Comparison of ENCODE assay signal across 21 cellular contexts in genomic region chr7:6320791-6321190, GRCh38. TPM values are rescaled to one million over a fixed set of nuclear protein-coding genes. Genes with fewer than 3 reads are reported as not detected.
A peak's percentile ranks its signal among the peaks of the same experiment; 100 is the strongest.
DNase-seq lines count a peak whose midpoint lies in the region; ATAC-seq, FAIRE-seq and TF ChIP-seq lines count a peak whose summit lies in the region.
"Had no signal": no experiment of that assay in that cellular context is flagged by ENCODE, and none has a peak within 500 bp of the region (broad histone marks: within the 10 kb centered on the region; RNA-seq: fewer than 3 reads in every experiment).

No MANE protein-coding gene starts in this region.

- no peak for FAIRE-seq in GM12892 (lab: Jason Lieb, UNC)
- FAIRE-seq: TTC549 had no signal

- H3K27ac ChIP-seq in MM.1S (ENCODE audit: low read length) = peak overlapping the region; percentile 46; the same call in 1 of the 2 replicates
- H3K27ac ChIP-seq: BLaER1, SJSA1 had no signal

- no peak for TF ChIP-seq POLR2A in GM12892 (IDR thresholded peaks at IDR 0.05; ENCODE audit: low read depth, low read length)

- no peaks in the 10 kb centered on the region for H3K9me3 ChIP-seq in MM.1S (replicated peaks; ENCODE audit: insufficient read depth, low read length)
- H3K9me3 ChIP-seq: BLaER1, Caco-2, SJSA1 had no signal

- CTCF ChIA-PET in GM10248 (lab: Yijun Ruan, JAX) = interaction anchor here (0.8 to 1.3 kb wide), 3 partner anchors 63 to 464 kb away, joined by 3 to 6 read pairs (median 3); no protein-coding TSS in a partner anchor

- ATAC-seq in Right ventricle myocardium superior (ENCODE audit: poor library complexity) (no peak), Right ventricle myocardium inferior (no peak)
- ATAC-seq: Panc1 had no signal

- peak overlapping the region; percentile 50 for H2AFZ ChIP-seq in MM.1S (ENCODE audit: low read length)

- no peak for TF ChIP-seq CTCF in MM.1S (IDR thresholded peaks at IDR 0.05; ENCODE audit: low read length)
- no peak for TF ChIP-seq CTCF in GM10248 (IDR thresholded peaks at IDR 0.05; ENCODE audit: control extremely low read depth, extremely low read depth, low read depth, missing control alignments)

- no peaks in the 10 kb centered on the region for H3K36me3 ChIP-seq in MM.1S (replicated peaks; ENCODE audit: insufficient read depth, low read length)
- H3K36me3 ChIP-seq: BLaER1, SJSA1 had no signal

- no peak overlapping the region for H3K9ac ChIP-seq in MM.1S (ENCODE audit: low read length)
- H3K9ac ChIP-seq: BLaER1 had no signal

- no peaks in the 10 kb centered on the region for H3K79me2 ChIP-seq in MM.1S (ENCODE audit: low read length)

- H3K4me2 ChIP-seq in MM.1S (ENCODE audit: low read depth, low read length) = no peak overlapping the region
- H3K4me2 ChIP-seq: BLaER1 had no signal

- intact Hi-C loops in Right ventricle myocardium superior (cut with DNase I) (no loop called here), Right ventricle myocardium inferior (cut with DNase I) (no loop called here)

- H3K4me1 ChIP-seq in MM.1S (ENCODE audit: low read length) = peaks cover 21% of the 10 kb centered on the region
- H3K4me1 ChIP-seq: Caco-2 had no signal

- H3F3A ChIP-seq in MM.1S (ENCODE audit: insufficient read depth, low read length) = peaks cover 19% of the 10 kb centered on the region

- peak; percentile 5 for DNase-seq in Right ventricle myocardium superior
- DNase-seq in Right ventricle myocardium inferior (ENCODE audit: missing footprints) = no peak
- peak; percentile 36 for DNase-seq in MM.1S
- peak; percentile 33 for DNase-seq in NCI-H2196 treated with DMSO at 0.1 percent for 48 hours (lab: John Stamatoyannopoulos, UW; ENCODE audit: unreplicated experiment)
- DNase-seq in GM12892 (ENCODE audit: insufficient read length) = no peak
- DNase-seq in GM10248 (ENCODE audit: extremely low spot score) = no peak
- DNase-seq in NK-92 (lab: John Stamatoyannopoulos, UW; ENCODE audit: unreplicated experiment) = no peak
- DNase-seq: Caco-2; CD4-positive, alpha-beta T cell; DMS153; GF-D8; H7; HFFc6; KBM-7; NCI-H1092 treated with DMSO at 0.1 percent for 48 hours; NCI-H1694 treated with DMSO at 0.1 percent for 48 hours; T-helper 1 cell had no signal

- POLR2A ChIA-PET in GM10248 (lab: Yijun Ruan, JAX) = no interaction called here

- H3K9me2 ChIP-seq in MM.1S (replicated peaks; ENCODE audit: insufficient read depth, low read length) = no peaks in the 10 kb centered on the region

- H3K27me3 ChIP-seq in MM.1S (replicated peaks; ENCODE audit: insufficient read depth, low read length) = no peaks in the 10 kb centered on the region
- H3K27me3 ChIP-seq: BLaER1, SJSA1 had no signal

- H3K4me3 ChIP-seq in MM.1S (ENCODE audit: low read length) = no peak overlapping the region
- H3K4me3 ChIP-seq: BLaER1, SJSA1 had no signal

- no peaks in the 10 kb centered on the region for H4K20me1 ChIP-seq in MM.1S (ENCODE audit: insufficient read depth, low read length)
- H4K20me1 ChIP-seq: BLaER1 had no signal

RNA-seq across cellular contexts. Expression of gene FAM220A, which starts 28.0 kb away (rescaled TPM):
- total RNA-seq in Right ventricle myocardium superior (31.8 TPM), Right ventricle myocardium inferior (30.4 TPM)
- polyA plus RNA-seq in GM12892 (2012; ENCODE audit: missing spikeins) = 13.6 TPM

RNA-seq across cellular contexts. Expression of gene CYTH3, which starts 48.4 kb away (rescaled TPM):
- total RNA-seq in Right ventricle myocardium superior = 25.6 TPM
- total RNA-seq in Right ventricle myocardium inferior = 30.3 TPM
- polyA plus RNA-seq in GM12892 (2012; ENCODE audit: missing spikeins) = 9.3 TPM

RNA-seq across cellular contexts. Expression of gene RAC1, which starts 53.5 kb away (rescaled TPM):
- total RNA-seq in Right ventricle myocardium superior (124 TPM), Right ventricle myocardium inferior (146 TPM)
- 103 TPM for polyA plus RNA-seq in GM12892 (2012; ENCODE audit: missing spikeins)

Comparison
In these comparisons a context has a peak if more than half of its experiments do, and no peak if none do; other contexts are left out.
1. DNase-seq: peak in Right ventricle myocardium superior (single experiment), MM.1S (single experiment) and NCI-H2196 treated with DMSO at 0.1 percent for 48 hours (single experiment); none in Right ventricle myocardium inferior (single experiment), GM12892 (single experiment), GM10248 (single experiment) and NK-92 (single experiment).